In genomic region chr2:221704442-221704841, GRCh38 we compare ENCODE assay signal across 10 cellular contexts.
"Had no signal": no experiment of that assay in that cellular context is flagged by ENCODE, and none has a peak within 500 bp of the region (broad histone marks: within the 10 kb centered on the region; RNA-seq: fewer than 3 reads in every experiment).

No MANE protein-coding gene starts in this region.

- H3K4me3 ChIP-seq: GM23248, GM23338 had no signal

- DNase-seq: GM23248, GOT3, H7, H9, HCEC 1CT, HFFc6 had no signal

- H3K4me3 Mint-ChIP-seq: GM23338, H9, HFFc6 had no signal

- H3K27ac Mint-ChIP-seq: GM23338, HFFc6 had no signal

- H3K27ac ChIP-seq: GM23248 had no signal

- FAIRE-seq: H1, H54 had no signal

- ATAC-seq: GM23338, HCT116 had no signal
